ENCODE assay signal across 22 cellular contexts in genomic region chr2:52571380-52572347, GRCh38.
DNase-seq lines count a peak whose midpoint lies in the region; ATAC-seq and TF ChIP-seq lines count a peak whose summit lies in the region.
"Had no signal": no experiment of that assay in that cellular context is flagged by ENCODE, and none has a peak within 500 bp of the region (broad histone marks: within the 10 kb centered on the region; RNA-seq: fewer than 3 reads in every experiment).

No MANE protein-coding gene starts in this region.

- H3K4me3 ChIP-seq in right atrium auricular region: no peak overlapping the region
- H3K4me3 ChIP-seq in neuronal stem cell (ENCODE audit: low read length in 2 of 2): peak overlapping the region in 1 of 2 donors; percentile 13
- H3K4me3 ChIP-seq in testis: peak overlapping the region; percentile 12 to 37
- H3K4me3 ChIP-seq: Peyer's patch, SJSA1 had no signal

- H2BK5ac ChIP-seq in neuronal stem cell (ENCODE audit: low read length): no peak overlapping the region

- no peak overlapping the region for H4K8ac ChIP-seq in neuronal stem cell (ENCODE audit: low read depth, low read length)

- H3K4ac ChIP-seq in neuronal stem cell (ENCODE audit: low read length): peak overlapping the region; percentile 76

- H3K27me3 ChIP-seq in right atrium auricular region (no peaks in the 10 kb centered on the region), neuronal stem cell (ENCODE audit: control insufficient read depth in 3 of 3, insufficient read depth in 3 of 3, low read depth in 1 of 3, low read length in 3 of 3) (no peaks in the 10 kb centered on the region), testis (no peaks in the 10 kb centered on the region)
- H3K27me3 ChIP-seq: Peyer's patch, SJSA1 had no signal

- H3K14ac ChIP-seq in neuronal stem cell (ENCODE audit: low read length): peak overlapping the region; percentile 56

- DNase-seq in Right ventricle myocardium inferior (ENCODE audit: missing footprints) (peak; percentile 64), right atrium auricular region (ENCODE audit: low spot score) (no peak), chondrocyte (ENCODE audit: low spot score) (peak; percentile 88), neuronal stem cell (ENCODE audit: low spot score) (no peak), testis (no peak), ACHN (no peak)
- DNase-seq: 8988T; AML-193; C1 segment of cervical spinal cord; Calu3; CD8-positive, alpha-beta T cell; MV-4-11; NCI-H1105 treated with DMSO at 0.1 percent for 48 hours; NCI-H2081; NCI-H2171; NCI-H524 treated with DMSO at 0.1 percent for 48 hours; NCI-H82 had no signal

- no peaks in the 10 kb centered on the region for H3K27me3 Mint-ChIP-seq in chondrocyte (ENCODE audit: low read depth)
- H3K27me3 Mint-ChIP-seq: IgD-negative memory B cell had no signal

- no peak overlapping the region for H3K23ac ChIP-seq in neuronal stem cell (ENCODE audit: low read depth, low read length, poor library complexity)

- intact Hi-C loops in Right ventricle myocardium inferior (cut with DNase I): no loop called here
- intact Hi-C loops in testis (cut with DNase I; ENCODE audit: low total_unique reads): no loop called here

- no peak overlapping the region for H3K18ac ChIP-seq in neuronal stem cell (ENCODE audit: low read length)

- H3K36me3 Mint-ChIP-seq in chondrocyte (ENCODE audit: low read depth): no peaks in the 10 kb centered on the region
- H3K36me3 Mint-ChIP-seq: CD8-positive, alpha-beta T cell; IgD-negative memory B cell had no signal

- H2BK15ac ChIP-seq in neuronal stem cell (ENCODE audit: low read length): peak overlapping the region; percentile 67

- no peak overlapping the region for H3K4me3 Mint-ChIP-seq in chondrocyte (ENCODE audit: unreplicated experiment)
- H3K4me3 Mint-ChIP-seq: CD8-positive, alpha-beta T cell had no signal

- H2BK120ac ChIP-seq in neuronal stem cell (ENCODE audit: low read depth, low read length): no peak overlapping the region

- TF ChIP-seq POLR2A in testis (IDR thresholded peaks at IDR 0.05): no peak

- no peak for TF ChIP-seq CTCF in right atrium auricular region (IDR thresholded peaks at IDR 0.05)
- TF ChIP-seq CTCF in chondrocyte (IDR thresholded peaks at IDR 0.05): no peak
- TF ChIP-seq CTCF in testis (IDR thresholded peaks at IDR 0.05): no peak

- peak overlapping the region; percentile 53 for H4K91ac ChIP-seq in neuronal stem cell (ENCODE audit: low read depth, low read length, poor library complexity)

- H3K4me1 ChIP-seq in right atrium auricular region (no peaks in the 10 kb centered on the region), neuronal stem cell (ENCODE audit: control insufficient read depth in 2 of 2, insufficient read depth in 1 of 2, low read depth in 1 of 2, low read length in 2 of 2) (no peaks in the 10 kb centered on the region), testis (no peaks in the 10 kb centered on the region)
- H3K4me1 ChIP-seq: Peyer's patch, SJSA1 had no signal

- no peaks in the 10 kb centered on the region for H3K4me1 Mint-ChIP-seq in chondrocyte (ENCODE audit: low read depth)
- H3K4me1 Mint-ChIP-seq: IgD-negative memory B cell had no signal

- H3K9me3 ChIP-seq in right atrium auricular region (no peaks in the 10 kb centered on the region), neuronal stem cell (replicated peaks in 1 of 2; ENCODE audit: control insufficient read depth in 2 of 2, insufficient read depth in 1 of 2, low read depth in 1 of 2, low read length in 2 of 2) (peaks cover 0 to 9% of the 10 kb centered on the region in 2 donors), testis (no peaks in the 10 kb centered on the region)

- in situ Hi-C loops in ACHN (cut with HindIII; ENCODE audit: low pct_ligation_motif_present, low pct_unique_long_range_greater_than_20kb, low sequenced_read_pairs): no loop called here

- no peak overlapping the region for H3K4me2 ChIP-seq in neuronal stem cell (ENCODE audit: insufficient read depth, low read length, poor library complexity, severe bottlenecking)

- ATAC-seq in Right ventricle myocardium inferior (no peak), GM21528 (IDR thresholded peaks at IDR 0.05; ENCODE audit: low FRiP score, unreplicated experiment) (no peak), HG02642 (IDR thresholded peaks at IDR 0.05; ENCODE audit: poor library complexity, unreplicated experiment) (no peak)
- ATAC-seq: CD8-positive, alpha-beta T cell had no signal

- peaks cover 34% of the 10 kb centered on the region for H3K9me3 Mint-ChIP-seq in chondrocyte (ENCODE audit: low read depth)

- no peak overlapping the region for H2AK5ac ChIP-seq in neuronal stem cell (ENCODE audit: low read depth, low read length)

- WGBS in neuronal stem cell (ENCODE audit: extremely low coverage in 2 of 2, insufficient read length in 2 of 2, insufficient replicate concordance in 1 of 2), 2 donors: no CpG with 5 or more reads among the region's 65 CpGs
- 73 to 85% methylated on average over 38 to 64 of the region's 65 CpGs for WGBS in testis, 2 donors

- H3K9ac ChIP-seq in neuronal stem cell (ENCODE audit: low read depth, low read length, poor library complexity): no peak overlapping the region

- peak overlapping the region; percentile 90 for H2BK12ac ChIP-seq in neuronal stem cell (ENCODE audit: low read length)

- no peak overlapping the region for H3K27ac Mint-ChIP-seq in chondrocyte (ENCODE audit: unreplicated experiment)
- H3K27ac Mint-ChIP-seq: CD8-positive, alpha-beta T cell had no signal

- H3K79me1 ChIP-seq in neuronal stem cell (ENCODE audit: low read depth, low read length): peaks cover 2% of the 10 kb centered on the region

- H3K27ac ChIP-seq in right atrium auricular region (no peak overlapping the region), neuronal stem cell (replicated peaks; ENCODE audit: low read length) (no peak overlapping the region), testis (no peak overlapping the region)
- H3K27ac ChIP-seq: Peyer's patch, SJSA1 had no signal

- H3K36me3 ChIP-seq in right atrium auricular region (no peaks in the 10 kb centered on the region), neuronal stem cell (replicated peaks in 1 of 2; ENCODE audit: control insufficient read depth in 2 of 2, insufficient read depth in 2 of 2, low read length in 2 of 2) (no peaks in the 10 kb centered on the region), testis (ENCODE audit: low read depth, missing control alignments) (no peaks in the 10 kb centered on the region)
- H3K36me3 ChIP-seq: Peyer's patch, SJSA1 had no signal

- no peak overlapping the region for H2AFZ ChIP-seq in neuronal stem cell (ENCODE audit: low read length)

Comparison
In these comparisons a context has a peak if more than half of its experiments do, and no peak if none do; other contexts are left out.
1. DNase-seq: peak in Right ventricle myocardium inferior (single experiment) and chondrocyte (single experiment); none in right atrium auricular region (single experiment), neuronal stem cell (single experiment), testis (single experiment) and ACHN (single experiment).
2. H3K4me3 ChIP-seq: peak in testis (2 of 2); none in right atrium auricular region (0 of 2).